ENCODE assay signal across 17 cellular contexts in genomic region chr12:49972641-49973360, GRCh38. TPM values are rescaled to one million over a fixed set of nuclear protein-coding genes. Genes with fewer than 3 reads are reported as not detected.
DNase-seq lines count a peak whose midpoint lies in the region; ATAC-seq and TF ChIP-seq lines count a peak whose summit lies in the region.
"Had no signal": no experiment of that assay in that cellular context is flagged by ENCODE, and none has a peak within 500 bp of the region (broad histone marks: within the 10 kb centered on the region; RNA-seq: fewer than 3 reads in every experiment).

TSS of gene AQP6 (plus strand) at chr12:49972947. CDS start at chr12:49973174, 227 bp downstream.

- peaks cover 0 to 3% of the 10 kb centered on the region in 2 donors for H3K4me1 ChIP-seq in neuronal stem cell (ENCODE audit: control insufficient read depth in 2 of 2, insufficient read depth in 1 of 2, low read depth in 1 of 2, low read length in 2 of 2)
- peaks cover 0 to 3% of the 10 kb centered on the region in 2 donors for H3K4me1 ChIP-seq in naive thymus-derived CD4-positive, alpha-beta T cell (ENCODE audit: control insufficient read depth in 2 of 2, insufficient read depth in 2 of 2, low read length in 2 of 2)
- H3K4me1 ChIP-seq in GM23338 (ENCODE audit: insufficient read depth): peaks cover 4% of the 10 kb centered on the region; the same call in 1 of the 2 replicates

- H3K9me3 Mint-ChIP-seq in glutamatergic neuron (ENCODE audit: unreplicated experiment) (peaks cover 5% of the 10 kb centered on the region), GM23338 (no peaks in the 10 kb centered on the region)
- H3K9me3 Mint-ChIP-seq in naive thymus-derived CD4-positive, alpha-beta T cell: peaks cover 0 to 3% (median 0%) of the 10 kb centered on the region in 11 donors

- peak; percentile 48 for DNase-seq in activated effector memory CD4-positive, alpha-beta T cell treated with anti-CD3 and anti-CD28 coated beads, Interleukin-2, amount 50 U/mL, for 16 hours
- no peak for DNase-seq in activated effector memory CD4-positive, alpha-beta T cell treated with Interleukin-2 at 50 U/mL for 16 hours
- no peak for DNase-seq in glutamatergic neuron
- DNase-seq in neuronal stem cell (ENCODE audit: low spot score): no peak
- no peak for DNase-seq in naive thymus-derived CD4-positive, alpha-beta T cell
- no peak for DNase-seq in GM23338 (ENCODE audit: low spot score)
- DNase-seq in iPS-NIHi7 (ENCODE audit: extremely low spot score): no peak
- DNase-seq: 8988T, COR-L47, HCEC 1CT, MV-4-11, NCI-H1417 treated with DMSO at 0.1 percent for 48 hours, NCI-H2081 treated with DMSO at 0.1 percent for 48 hours, NCI-H524, SHP77 treated with DMSO at 0.1 percent for 48 hours had no signal

- ATAC-seq in GM21515 (IDR thresholded peaks at IDR 0.05; ENCODE audit: unreplicated experiment) (no peak), GM23338 (no peak)
- ATAC-seq in naive thymus-derived CD4-positive, alpha-beta T cell: no peak

- H3K27me3 ChIP-seq in neuronal stem cell (ENCODE audit: control insufficient read depth in 3 of 3, insufficient read depth in 3 of 3, low read depth in 1 of 3, low read length in 3 of 3) (peaks cover 0 to 27% (median 7%) of the 10 kb centered on the region in 3 experiments), GM23338 (ENCODE audit: insufficient read depth) (peaks cover 7% of the 10 kb centered on the region; the same call in 1 of the 2 replicates)
- H3K27me3 ChIP-seq in naive thymus-derived CD4-positive, alpha-beta T cell (ENCODE audit: control insufficient read depth in 2 of 2, insufficient read depth in 2 of 2, low read length in 2 of 2): no peaks in the 10 kb centered on the region

- H3K27ac ChIP-seq in neuronal stem cell (replicated peaks; ENCODE audit: low read length) (no peak within 1 kb of the TSS), GM23338 (ENCODE audit: low read depth) (no peak within 1 kb of the TSS)
- no peak within 1 kb of the TSS for H3K27ac ChIP-seq in naive thymus-derived CD4-positive, alpha-beta T cell (ENCODE audit: low read depth, low read length)
- H3K27ac ChIP-seq: C4-2B had no signal

- H3K4me2 ChIP-seq in neuronal stem cell (ENCODE audit: insufficient read depth, low read length, poor library complexity, severe bottlenecking): no peak within 1 kb of the TSS
- no peak within 1 kb of the TSS for H3K4me2 ChIP-seq in GM23338

- no peak within 1 kb of the TSS for H3K4me3 ChIP-seq in neuronal stem cell (ENCODE audit: low read length in 2 of 2)
- H3K4me3 ChIP-seq in naive thymus-derived CD4-positive, alpha-beta T cell (ENCODE audit: low read length): no peak within 1 kb of the TSS
- no peak within 1 kb of the TSS for H3K4me3 ChIP-seq in GM23338

- H3K27me3 Mint-ChIP-seq in glutamatergic neuron (ENCODE audit: unreplicated experiment) (peaks cover 2% of the 10 kb centered on the region), GM23338 (ENCODE audit: insufficient read depth, low read depth, poor library complexity) (peaks cover 11% of the 10 kb centered on the region)
- peaks cover 0 to 5% (median 0%) of the 10 kb centered on the region in 5 donors for H3K27me3 Mint-ChIP-seq in naive thymus-derived CD4-positive, alpha-beta T cell

- no peaks in the 10 kb centered on the region for H3F3A ChIP-seq in GM23338 (replicated peaks; ENCODE audit: low read depth)

- no peaks in the 10 kb centered on the region for H3K9me2 ChIP-seq in GM23338 (ENCODE audit: insufficient read depth)

- no peaks in the 10 kb centered on the region for H3K79me2 ChIP-seq in GM23338 (replicated peaks; ENCODE audit: insufficient read depth)

- H3K23ac ChIP-seq in neuronal stem cell (ENCODE audit: low read depth, low read length, poor library complexity): peak within 1 kb of the TSS; percentile 90

- peak within 1 kb of the TSS; percentile 89 for H2BK12ac ChIP-seq in neuronal stem cell (ENCODE audit: low read length)

- CTCF ChIA-PET in naive thymus-derived CD4-positive, alpha-beta T cell (lab: Charles Lee): no interaction called here

- no peaks in the 10 kb centered on the region for H4K20me1 ChIP-seq in GM23338 (replicated peaks; ENCODE audit: insufficient read depth)

- no peak within 1 kb of the TSS for H2BK120ac ChIP-seq in neuronal stem cell (ENCODE audit: low read depth, low read length)

- H3K27ac Mint-ChIP-seq in glutamatergic neuron (ENCODE audit: unreplicated experiment) (peak within 1 kb of the TSS; percentile 17), GM23338 (no peak within 1 kb of the TSS)
- peak within 1 kb of the TSS in 1 of 9 donors; percentile 41 for H3K27ac Mint-ChIP-seq in naive thymus-derived CD4-positive, alpha-beta T cell

- TF ChIP-seq CTCF in glutamatergic neuron (IDR thresholded peaks at IDR 0.05; ENCODE audit: partially characterized antibody, unreplicated experiment) (no peak), GM23338 (conservative IDR thresholded peaks at IDR 0.05; ENCODE audit: low read depth in 2 of 2) (no peak)

- intact Hi-C loops in naive thymus-derived CD4-positive, alpha-beta T cell (cut with micrococcal nuclease): no loop called here

- H3K14ac ChIP-seq in neuronal stem cell (ENCODE audit: low read length): no peak within 1 kb of the TSS

- H3K9me3 ChIP-seq in neuronal stem cell (replicated peaks in 1 of 2; ENCODE audit: control insufficient read depth in 2 of 2, insufficient read depth in 1 of 2, low read depth in 1 of 2, low read length in 2 of 2): no peaks in the 10 kb centered on the region
- no peaks in the 10 kb centered on the region for H3K9me3 ChIP-seq in naive thymus-derived CD4-positive, alpha-beta T cell (ENCODE audit: control insufficient read depth in 2 of 3, low read length in 3 of 3)

- peak within 1 kb of the TSS; percentile 77 for H3K18ac ChIP-seq in neuronal stem cell (ENCODE audit: low read length)

- H3K36me3 ChIP-seq in neuronal stem cell (replicated peaks in 1 of 2; ENCODE audit: control insufficient read depth in 2 of 2, insufficient read depth in 2 of 2, low read length in 2 of 2) (no peaks in the 10 kb centered on the region), GM23338 (ENCODE audit: insufficient read depth) (no peaks in the 10 kb centered on the region)
- H3K36me3 ChIP-seq in naive thymus-derived CD4-positive, alpha-beta T cell (ENCODE audit: control insufficient read depth in 2 of 3, insufficient read depth in 3 of 3, low read length in 3 of 3): no peaks in the 10 kb centered on the region

- no peak within 1 kb of the TSS for H2BK5ac ChIP-seq in neuronal stem cell (ENCODE audit: low read length)

- H2AFZ ChIP-seq in neuronal stem cell (ENCODE audit: low read length) (no peak within 1 kb of the TSS), GM23338 (no peak within 1 kb of the TSS)

- H3K4ac ChIP-seq in neuronal stem cell (ENCODE audit: low read length): no peak within 1 kb of the TSS

- H3K4me1 Mint-ChIP-seq in glutamatergic neuron (ENCODE audit: low read depth, unreplicated experiment) (peaks cover 17% of the 10 kb centered on the region), GM23338 (peaks cover 3% of the 10 kb centered on the region; the same call in 2 of the 3 replicates)
- H3K4me1 Mint-ChIP-seq in naive thymus-derived CD4-positive, alpha-beta T cell: peaks cover 0 to 2% (median 0%) of the 10 kb centered on the region in 7 donors

- peaks cover 3% of the 10 kb centered on the region for H3K79me1 ChIP-seq in neuronal stem cell (ENCODE audit: low read depth, low read length)

- peak within 1 kb of the TSS; percentile 34 for H3K9ac ChIP-seq in neuronal stem cell (ENCODE audit: low read depth, low read length, poor library complexity)

- no peak within 1 kb of the TSS for H4K91ac ChIP-seq in neuronal stem cell (ENCODE audit: low read depth, low read length, poor library complexity)

- POLR2A ChIA-PET in naive thymus-derived CD4-positive, alpha-beta T cell (lab: Charles Lee): no interaction called here

- no peaks in the 10 kb centered on the region for H3K36me3 Mint-ChIP-seq in glutamatergic neuron (ENCODE audit: unreplicated experiment)
- no peaks in the 10 kb centered on the region for H3K36me3 Mint-ChIP-seq in naive thymus-derived CD4-positive, alpha-beta T cell
- H3K36me3 Mint-ChIP-seq in GM23338 (ENCODE audit: low read depth): no peaks in the 10 kb centered on the region

- no CpG with 5 or more reads among the region's 18 CpGs for WGBS in neuronal stem cell (ENCODE audit: extremely low coverage in 2 of 2, insufficient read length in 2 of 2, insufficient replicate concordance in 1 of 2), 2 donors

- no peak within 1 kb of the TSS for H4K8ac ChIP-seq in neuronal stem cell (ENCODE audit: low read depth, low read length)

- H3K4me3 Mint-ChIP-seq in glutamatergic neuron (ENCODE audit: unreplicated experiment): peak within 1 kb of the TSS; percentile 49
- no peak within 1 kb of the TSS for H3K4me3 Mint-ChIP-seq in naive thymus-derived CD4-positive, alpha-beta T cell
- no peak within 1 kb of the TSS for H3K4me3 Mint-ChIP-seq in GM23338

- H2AK5ac ChIP-seq in neuronal stem cell (ENCODE audit: low read depth, low read length): peak within 1 kb of the TSS; percentile 76

- peak within 1 kb of the TSS; percentile 63 for H2BK15ac ChIP-seq in neuronal stem cell (ENCODE audit: low read length)

TF ChIP-seq in GM23338, 12 proteins besides CTCF, POLR2A, EP300 and RAD21 (continues in another document):
- no peak for TF ChIP-seq JUNB (IDR thresholded peaks at IDR 0.05; ENCODE audit: unreplicated experiment)
- TF ChIP-seq NANOG (IDR thresholded peaks at IDR 0.05; ENCODE audit: borderline replicate concordance): no peak
- TF ChIP-seq POLR2AphosphoS5 (IDR thresholded peaks at IDR 0.05; ENCODE audit: low read depth): no peak
- TF ChIP-seq, protein P1, sequence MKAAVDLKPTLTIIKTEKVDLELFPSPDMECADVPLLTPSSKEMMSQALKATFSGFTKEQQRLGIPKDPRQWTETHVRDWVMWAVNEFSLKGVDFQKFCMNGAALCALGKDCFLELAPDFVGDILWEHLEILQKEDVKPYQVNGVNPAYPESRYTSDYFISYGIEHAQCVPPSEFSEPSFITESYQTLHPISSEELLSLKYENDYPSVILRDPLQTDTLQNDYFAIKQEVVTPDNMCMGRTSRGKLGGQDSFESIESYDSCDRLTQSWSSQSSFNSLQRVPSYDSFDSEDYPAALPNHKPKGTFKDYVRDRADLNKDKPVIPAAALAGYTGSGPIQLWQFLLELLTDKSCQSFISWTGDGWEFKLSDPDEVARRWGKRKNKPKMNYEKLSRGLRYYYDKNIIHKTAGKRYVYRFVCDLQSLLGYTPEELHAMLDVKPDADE (IDR thresholded peaks at IDR 0.05): no peak
- no peak for TF ChIP-seq CREB1 (CRISPR knock-in tag; IDR thresholded peaks at IDR 0.05; ENCODE audit: low read depth)
- no peak for TF ChIP-seq STAT1 (IDR thresholded peaks at IDR 0.05; ENCODE audit: unreplicated experiment)
- TF ChIP-seq EZH2phosphoT487 (IDR thresholded peaks at IDR 0.05; ENCODE audit: unreplicated experiment): no peak
- TF ChIP-seq EZH2 (IDR thresholded peaks at IDR 0.05; ENCODE audit: low read depth, unreplicated experiment): no peak

RNA-seq across cellular contexts. Expression of gene AQP6, which starts in this region (rescaled TPM):
- total RNA-seq in glutamatergic neuron (ENCODE audit: unreplicated experiment): 0.37 TPM
- 0.03 TPM for polyA plus RNA-seq in neuronal stem cell (2013, experiment 1 of 2)
- 0.04 TPM for polyA plus RNA-seq in neuronal stem cell (2013, experiment 2 of 2)
- not detected for total RNA-seq in naive thymus-derived CD4-positive, alpha-beta T cell
- polyA plus RNA-seq in naive thymus-derived CD4-positive, alpha-beta T cell: not detected
- total RNA-seq in GM23338 (2014; rRNA removed; shearing (Covaris generic)): not detected in 2 replicates
- 0.08 TPM in 1 of 2 replicates, not detected in the other for polyA plus RNA-seq in GM23338 (2016; fragmentation: Nextera tagmentation; extraction: Ambion mirVana)
